8 cellular contexts compared by ENCODE assay signal in the genomic region with DNA sequence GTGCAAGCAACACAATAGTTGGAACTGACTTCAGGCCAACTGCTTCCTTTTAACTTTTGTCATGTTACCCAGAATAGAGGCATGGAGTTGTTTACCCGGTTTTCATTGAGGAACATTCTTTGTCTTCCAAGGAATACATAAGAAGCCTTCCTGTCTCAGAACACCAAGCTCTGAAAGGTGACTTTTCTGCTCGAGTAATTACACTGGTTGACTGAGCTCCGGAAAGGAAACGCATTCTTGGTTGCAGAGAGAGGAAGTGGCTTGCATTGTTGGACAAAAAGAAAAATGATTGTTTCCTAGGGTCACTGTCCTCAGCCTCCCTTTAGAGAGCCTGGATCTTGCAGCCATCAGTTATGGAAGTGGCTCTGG. TPM values are rescaled to one million over a fixed set of nuclear protein-coding genes. Genes with fewer than 3 reads are reported as not detected.
DNase-seq lines count a peak whose midpoint lies in the region; ATAC-seq and TF ChIP-seq lines count a peak whose summit lies in the region.

No MANE protein-coding gene starts in this region.

- no peak overlapping the region for H3K9ac ChIP-seq in SK-N-MC (ENCODE audit: insufficient read length)

- DNase-seq in SK-N-MC (ENCODE audit: low read depth, low spot score) (no peak), renal cortical epithelial cell (ENCODE audit: low read depth) (peak; percentile 96), DMS114 treated with DMSO at 0.1 percent for 48 hours (lab: John Stamatoyannopoulos, UW; ENCODE audit: unreplicated experiment) (no peak), NCI-H2227 (lab: John Stamatoyannopoulos, UW; ENCODE audit: unreplicated experiment) (no peak), NCI-H1930 (lab: John Stamatoyannopoulos, UW) (no peak)

- WGBS in gastroesophageal sphincter (ENCODE audit: low coverage in 1 of 2), 2 donors = 23 to 24% methylated on average over 4 of the region's 4 CpGs

- H3K27me3 ChIP-seq in gastroesophageal sphincter = no peaks in the 10 kb centered on the region

- H3K4me1 ChIP-seq in gastroesophageal sphincter = peaks cover 0 to 38% (median 12%) of the 10 kb centered on the region in 3 donors

- H3K9me3 ChIP-seq in SK-N-MC (ENCODE audit: low read depth, low read length) (no peaks in the 10 kb centered on the region), gastroesophageal sphincter (no peaks in the 10 kb centered on the region)

- no peak for TF ChIP-seq POLR2A in gastroesophageal sphincter (IDR thresholded peaks at IDR 0.05)

- H3K27ac ChIP-seq in SK-N-MC (peak overlapping the region; percentile 75), gastroesophageal sphincter (peak overlapping the region in 3 of 4 donors; percentile 74 to 79 (median 78))

- ATAC-seq in gastroesophageal sphincter = peak; percentile 87
- no peak for ATAC-seq in HG03469 (IDR thresholded peaks at IDR 0.05; ENCODE audit: unreplicated experiment)

- TF ChIP-seq EP300 in gastroesophageal sphincter (IDR thresholded peaks at IDR 0.05) = no peak

- TF ChIP-seq CTCF in gastroesophageal sphincter (IDR thresholded peaks at IDR 0.05) = no peak

- H3K4me3 ChIP-seq in GM08714 (ENCODE audit: low read length) (peak overlapping the region; percentile 17; the same call in 1 of the 2 replicates), SK-N-MC (no peak overlapping the region), gastroesophageal sphincter (no peak overlapping the region)

- H3K36me3 ChIP-seq in SK-N-MC (ENCODE audit: insufficient read depth, low read length) (no peaks in the 10 kb centered on the region), gastroesophageal sphincter (no peaks in the 10 kb centered on the region)

RNA-seq across cellular contexts. Expression of gene SEC14L1, which starts 30.8 kb away (rescaled TPM):
- total RNA-seq in gastroesophageal sphincter (10 to 100 TPM; 38.4 to 86.1 (median 40.1) TPM), renal cortical epithelial cell (49.1 and 112 TPM in 2 replicates)
